24 cellular contexts compared by ENCODE assay signal in the genomic region with DNA sequence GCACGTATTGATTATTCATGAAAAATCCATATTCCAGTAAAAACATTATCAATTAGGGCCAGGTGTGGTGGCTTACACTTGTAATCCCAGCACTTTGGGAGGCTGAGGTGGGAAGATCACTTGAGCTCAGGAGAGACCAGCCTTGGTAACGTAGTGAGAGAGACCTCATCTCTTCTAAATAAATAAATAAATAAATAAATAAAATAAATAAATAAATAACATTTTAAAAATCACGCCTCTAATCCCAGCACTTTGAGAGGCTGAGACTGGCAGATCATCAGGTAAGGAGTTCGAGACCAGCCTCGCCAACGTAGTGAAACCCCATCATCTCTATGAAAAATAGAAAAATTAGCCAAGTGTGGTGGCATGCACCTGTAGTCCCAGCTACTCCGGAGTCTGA.
"Had no signal": no experiment of that assay in that cellular context is flagged by ENCODE, and none has a peak within 500 bp of the region (broad histone marks: within the 10 kb centered on the region; RNA-seq: fewer than 3 reads in every experiment).

No MANE protein-coding gene starts in this region.

- FAIRE-seq: colon, endothelial cell of umbilical vein, islet of Langerhans, keratinocyte had no signal

- H3K4me3 Mint-ChIP-seq: mesothelial cell of epicardium, naive B cell had no signal

- H3K27ac Mint-ChIP-seq: mesothelial cell of epicardium had no signal

- ATAC-seq: foreskin keratinocyte; gastrocnemius medialis; left lung; lower lobe of right lung; mucosa of descending colon; naive thymus-derived CD8-positive, alpha-beta T cell had no signal

- H3K27ac ChIP-seq: coronary artery, foreskin keratinocyte, gastrocnemius medialis, left lung, lower lobe of right lung had no signal

- H3K9me3 Mint-ChIP-seq: mesothelial cell of epicardium; naive B cell; naive thymus-derived CD8-positive, alpha-beta T cell had no signal

- DNase-seq: dermis blood vessel endothelial cell; dorsolateral prefrontal cortex; effector CD8-positive, alpha-beta T cell; foreskin keratinocyte; gastrocnemius medialis; glutamatergic neuron; head of caudate nucleus; heart right ventricle; hippocampal formation; left cardiac atrium; left lung; left ventricle myocardium superior; lower lobe of right lung; mesenchymal stem cell; mucosa of descending colon; naive B cell; naive thymus-derived CD8-positive, alpha-beta T cell had no signal

- H3K27me3 Mint-ChIP-seq: naive B cell; naive thymus-derived CD8-positive, alpha-beta T cell had no signal

- H3K9me3 ChIP-seq: esophagus muscularis mucosa, gastrocnemius medialis, heart right ventricle, left lung, lower lobe of right lung, mucosa of descending colon had no signal

- H3K4me3 ChIP-seq: coronary artery, dorsolateral prefrontal cortex, esophagus muscularis mucosa, gastrocnemius medialis, heart right ventricle, left lung, lower lobe of right lung, mucosa of descending colon had no signal

- H3K4me1 ChIP-seq: foreskin keratinocyte, lower lobe of right lung had no signal

- H3K27me3 ChIP-seq: dorsolateral prefrontal cortex, esophagus muscularis mucosa, foreskin keratinocyte, gastrocnemius medialis, heart right ventricle, left lung had no signal
